ENCODE assay signal across 8 cellular contexts in genomic region chr1:89908993-89909436, GRCh38.
DNase-seq lines count a peak whose midpoint lies in the region; ATAC-seq and TF ChIP-seq lines count a peak whose summit lies in the region.

No MANE protein-coding gene starts in this region.

- H3K27ac ChIP-seq in ACC112 (ENCODE audit: low read depth, low read length): peak overlapping the region; percentile 95
- no peak overlapping the region for H3K27ac ChIP-seq in H9 (ENCODE audit: insufficient read length, low read depth, low read length)
- peak overlapping the region in 2 of 5 donors; percentile 33 to 41 for H3K27ac ChIP-seq in stomach

- no peak overlapping the region for H3T11ph ChIP-seq in H9 (ENCODE audit: low read length)

- no peaks in the 10 kb centered on the region for H4K20me1 ChIP-seq in H9 (ENCODE audit: control insufficient read depth, insufficient read depth, insufficient read length)

- no peak for TF ChIP-seq POLR2A in stomach (IDR thresholded peaks at IDR 0.05)

- no peak overlapping the region for H3K9ac ChIP-seq in H9 (ENCODE audit: extremely low read depth, insufficient read length, low read length)

- H4K5ac ChIP-seq in H9 (ENCODE audit: insufficient read length, low read depth, low read length): no peak overlapping the region

- no peak overlapping the region for H3K4me3 Mint-ChIP-seq in H9
- peak overlapping the region; percentile 38 for H3K4me3 Mint-ChIP-seq in activated T-helper 17 cell treated with anti-CD3 and anti-CD28 coated beads, Interleukin-2, amount 50 U/mL, for 72 hours

- H3K4ac ChIP-seq in H9 (ENCODE audit: low read depth, low read length): no peak overlapping the region

- no peak overlapping the region for H2BK5ac ChIP-seq in H9 (ENCODE audit: insufficient read length, low read length)

- WGBS in H9 (ENCODE audit: extremely low coverage, insufficient read length, low lambda C conversion rate): no CpG with 5 or more reads among the region's 3 CpGs
- WGBS in stomach, 5 donors: 53 to 77% (median 71%) methylated on average over 3 of the region's 3 CpGs

- no peak overlapping the region for H3K18ac ChIP-seq in H9 (ENCODE audit: insufficient read length, low read depth, low read length)

- H2BK20ac ChIP-seq in H9 (ENCODE audit: low read depth, low read length, poor library complexity, severe bottlenecking): no peak overlapping the region

- H3K36me3 ChIP-seq in ACC112 (ENCODE audit: insufficient read depth, low read length) (no peaks in the 10 kb centered on the region), stomach (no peaks in the 10 kb centered on the region)

- no peak overlapping the region for H4K8ac ChIP-seq in H9 (replicated peaks; ENCODE audit: insufficient read length, low read depth, low read length)

- H2BK15ac ChIP-seq in H9 (ENCODE audit: low read depth, low read length): no peak overlapping the region

- H3K23me2 ChIP-seq in H9 (ENCODE audit: insufficient read length, low read depth, low read length, poor library complexity, severe bottlenecking): no peaks in the 10 kb centered on the region

- H3K79me2 ChIP-seq in ACC112 (ENCODE audit: control insufficient read depth, insufficient read depth, low read length, unreplicated experiment) (peaks cover 35% of the 10 kb centered on the region), H9 (ENCODE audit: insufficient read depth, low read length) (peaks cover 5% of the 10 kb centered on the region; the same call in 1 of the 2 replicates)

- H2BK120ac ChIP-seq in H9 (ENCODE audit: low read depth, low read length, poor library complexity, severe bottlenecking): no peak overlapping the region

- peaks cover 3 to 7% (median 4%) of the 10 kb centered on the region in 3 experiments; a peak in 3 of 7 replicates for H3K36me3 Mint-ChIP-seq in H9 (ENCODE audit: insufficient read depth in 1 of 3, low read depth in 3 of 3)
- H3K36me3 Mint-ChIP-seq in activated T-helper 17 cell treated with anti-CD3 and anti-CD28 coated beads, Interleukin-2, amount 50 U/mL, for 72 hours (ENCODE audit: low read depth): peaks cover 20% of the 10 kb centered on the region

- peak overlapping the region; percentile 12 for H3K4me3 ChIP-seq in ACC112 (ENCODE audit: low read depth, low read length)
- H3K4me3 ChIP-seq in stomach: no peak overlapping the region

- no peak overlapping the region for H2AK5ac ChIP-seq in H9 (ENCODE audit: insufficient read length, low read length)

- no peak for TF ChIP-seq CTCF in H9 (conservative IDR thresholded peaks at IDR 0.05)
- no peak for TF ChIP-seq CTCF in stomach (IDR thresholded peaks at IDR 0.05)

- H2AFZ ChIP-seq in ACC112 (ENCODE audit: low read length, unreplicated experiment) (no peak overlapping the region), H9 (ENCODE audit: low read length) (no peak overlapping the region)

- no peaks in the 10 kb centered on the region for H3K9me3 Mint-ChIP-seq in H9
- H3K9me3 Mint-ChIP-seq in activated T-helper 17 cell treated with anti-CD3 and anti-CD28 coated beads, Interleukin-2, amount 50 U/mL, for 72 hours: no peaks in the 10 kb centered on the region

- no peak for DNase-seq in H9
- DNase-seq in iris pigment epithelial cell (ENCODE audit: low read depth): peak; percentile 93
- no peak for DNase-seq in NCI-H82 treated with DMSO at 0.1 percent for 48 hours (lab: John Stamatoyannopoulos, UW; ENCODE audit: unreplicated experiment)
- DNase-seq in stomach: no peak
- no peak for DNase-seq in NCI-H510A (lab: John Stamatoyannopoulos, UW)

- peaks cover 79% of the 10 kb centered on the region for H3K4me1 ChIP-seq in ACC112 (ENCODE audit: control insufficient read depth, insufficient read depth, low read length, unreplicated experiment)
- H3K4me1 ChIP-seq in H9 (ENCODE audit: insufficient read depth, low read length): peaks cover 37% of the 10 kb centered on the region
- H3K4me1 ChIP-seq in stomach: peaks cover 0 to 43% (median 20%) of the 10 kb centered on the region in 4 donors

- H3K79me1 ChIP-seq in H9 (ENCODE audit: insufficient read depth, low read depth, low read length, poor library complexity, severe bottlenecking): peaks cover 3% of the 10 kb centered on the region

- no peaks in the 10 kb centered on the region for H3K9me3 ChIP-seq in H9 (ENCODE audit: control insufficient read depth, low read depth, low read length)
- H3K9me3 ChIP-seq in stomach: peaks cover 0 to 2% (median 0%) of the 10 kb centered on the region in 4 donors

- ATAC-seq in activated T-helper 17 cell treated with anti-CD3 and anti-CD28 coated beads, Interleukin-2, amount 50 U/mL, for 72 hours (replicated peaks): peak; percentile 53
- ATAC-seq in GM19395 (IDR thresholded peaks at IDR 0.05; ENCODE audit: unreplicated experiment): no peak

- no peak overlapping the region for H3K4me2 ChIP-seq in H9 (ENCODE audit: insufficient read depth, insufficient read length, low read length)

- no peak overlapping the region for H3K56ac ChIP-seq in H9 (ENCODE audit: insufficient read length, low read depth, low read length)

- no peak overlapping the region for H4K91ac ChIP-seq in H9 (ENCODE audit: insufficient read length, low read depth, low read length)

- no peak for TF ChIP-seq EP300 in stomach (IDR thresholded peaks at IDR 0.05)

- H3K27me3 Mint-ChIP-seq in H9 (ENCODE audit: low read depth): no peaks in the 10 kb centered on the region
- no peaks in the 10 kb centered on the region for H3K27me3 Mint-ChIP-seq in activated T-helper 17 cell treated with anti-CD3 and anti-CD28 coated beads, Interleukin-2, amount 50 U/mL, for 72 hours

- peak overlapping the region; percentile 77 to 94 (median 82) for H3K27ac Mint-ChIP-seq in H9
- H3K27ac Mint-ChIP-seq in activated T-helper 17 cell treated with anti-CD3 and anti-CD28 coated beads, Interleukin-2, amount 50 U/mL, for 72 hours: peak overlapping the region; percentile 57

- no peak overlapping the region for H3K14ac ChIP-seq in H9 (ENCODE audit: insufficient read depth, low read length)

- no peak overlapping the region for H2BK12ac ChIP-seq in H9 (ENCODE audit: insufficient read length, low read depth, low read length)

- intact Hi-C loops in stomach (cut with DNase I; ENCODE audit: low total_unique reads): no loop called here

- no peaks in the 10 kb centered on the region for H3K27me3 ChIP-seq in ACC112 (ENCODE audit: insufficient read depth, low read length)
- no peaks in the 10 kb centered on the region for H3K27me3 ChIP-seq in H9 (ENCODE audit: insufficient read depth, low read length)
- H3K27me3 ChIP-seq in stomach: no peaks in the 10 kb centered on the region

- no peak overlapping the region for H3K23ac ChIP-seq in H9 (ENCODE audit: insufficient read length, low read depth, low read length)

- peaks cover 87 to 91% of the 10 kb centered on the region in 2 experiments for H3K4me1 Mint-ChIP-seq in H9
- peaks cover 29% of the 10 kb centered on the region for H3K4me1 Mint-ChIP-seq in activated T-helper 17 cell treated with anti-CD3 and anti-CD28 coated beads, Interleukin-2, amount 50 U/mL, for 72 hours
